Comparison of ENCODE assay signal across 14 cellular contexts in genomic region chr9:37149646-37150308, GRCh38.
"Had no signal": no experiment of that assay in that cellular context is flagged by ENCODE, and none has a peak within 500 bp of the region (broad histone marks: within the 10 kb centered on the region; RNA-seq: fewer than 3 reads in every experiment).

No MANE protein-coding gene starts in this region.

- H3K27me3 ChIP-seq: cardiac muscle cell, pancreas had no signal

- ATAC-seq: activated T-cell treated with anti-CD3 and anti-CD28 coated beads, Interleukin-2, amount 50 U/mL, for 4 hours; esophagus mucosa; mucosa of descending colon; pancreas had no signal

- H3K9me3 Mint-ChIP-seq: activated CD4-positive, alpha-beta memory T cell treated with anti-CD3 and anti-CD28 coated beads for 36 hours; activated T-cell treated with anti-CD3 and anti-CD28 coated beads, Interleukin-2, amount 50 U/mL, for 4 hours; nephron; T-helper 2 cell treated with Interferon-gamma antibody and Interleukin-4, amounts not matched to agents 5 μg/mL and 100 μg/mL, for 36 hours had no signal

- DNase-seq: activated CD4-positive, alpha-beta memory T cell treated with anti-CD3 and anti-CD28 coated beads for 36 hours; activated CD4-positive, CD25-positive, alpha-beta regulatory T cell treated with anti-CD3 and anti-CD28 coated beads, Interleukin-2, amount 50 U/mL, for 72 hours; activated T-cell treated with anti-CD3 and anti-CD28 coated beads, Interleukin-2, amount 50 U/mL, for 4 hours; effector CD8-positive, alpha-beta T cell; glutamatergic neuron; mucosa of descending colon; pancreas; stimulated activated CD4-positive, alpha-beta T cell treated with anti-CD3 and anti-CD28 coated beads, Interleukin-2, amount 100 ng/mL, for 48 hours; stimulated activated naive CD4-positive, alpha-beta T cell treated with Interleukin-2 at 50 U/mL for 16 hours; trophoblast cell had no signal

- H3K4me3 ChIP-seq: cardiac muscle cell, mucosa of descending colon, pancreas had no signal

- H3K36me3 ChIP-seq: cardiac muscle cell, pancreas had no signal

- H3K27ac Mint-ChIP-seq: activated CD4-positive, alpha-beta memory T cell treated with anti-CD3 and anti-CD28 coated beads for 36 hours; nephron; T-helper 2 cell treated with Interferon-gamma antibody and Interleukin-4, amounts not matched to agents 5 μg/mL and 100 μg/mL, for 36 hours had no signal

- H3K27me3 Mint-ChIP-seq: activated CD4-positive, alpha-beta memory T cell treated with anti-CD3 and anti-CD28 coated beads for 36 hours had no signal

- H3K4me3 Mint-ChIP-seq: activated CD4-positive, alpha-beta memory T cell treated with anti-CD3 and anti-CD28 coated beads for 36 hours; activated T-cell treated with anti-CD3 and anti-CD28 coated beads, Interleukin-2, amount 50 U/mL, for 4 hours; nephron; T-helper 2 cell treated with Interferon-gamma antibody and Interleukin-4, amounts not matched to agents 5 μg/mL and 100 μg/mL, for 36 hours had no signal
